Comparison of ENCODE assay signal across 1 cellular context in genomic region chr13:83221256-83221655, GRCh38.
TF ChIP-seq lines count a peak whose summit lies in the region.

No MANE protein-coding gene starts in this region.

TF ChIP-seq in IMR-90, 13 proteins besides CTCF, POLR2A, EP300 and RAD21:
- TF ChIP-seq RFX5 (IDR thresholded peaks at IDR 0.05; ENCODE audit: low read depth, low read length) (no peak), BHLHE40 (IDR thresholded peaks at IDR 0.05; ENCODE audit: low read depth, low read length) (no peak), MXI1 (IDR thresholded peaks at IDR 0.05; ENCODE audit: borderline replicate concordance, low read depth, low read length) (no peak), SMC3 (IDR thresholded peaks at IDR 0.05; ENCODE audit: low read depth, low read length) (no peak), NFE2L2 (IDR thresholded peaks at IDR 0.05; ENCODE audit: low read depth, low read length) (no peak), CEBPB (IDR thresholded peaks at IDR 0.05; ENCODE audit: low read depth, low read length) (no peak), RCOR1 (IDR thresholded peaks at IDR 0.05; ENCODE audit: insufficient replicate concordance, low read length) (no peak), MAZ (IDR thresholded peaks at IDR 0.05; ENCODE audit: borderline replicate concordance, low read depth, low read length) (no peak), MAFK (IDR thresholded peaks at IDR 0.05; ENCODE audit: low read depth, low read length) (no peak), FOS (IDR thresholded peaks at IDR 0.05; ENCODE audit: low read depth, low read length) (no peak), CHD1 (IDR thresholded peaks at IDR 0.05; ENCODE audit: low read depth, low read length) (no peak)
- TF ChIP-seq, protein P1, sequence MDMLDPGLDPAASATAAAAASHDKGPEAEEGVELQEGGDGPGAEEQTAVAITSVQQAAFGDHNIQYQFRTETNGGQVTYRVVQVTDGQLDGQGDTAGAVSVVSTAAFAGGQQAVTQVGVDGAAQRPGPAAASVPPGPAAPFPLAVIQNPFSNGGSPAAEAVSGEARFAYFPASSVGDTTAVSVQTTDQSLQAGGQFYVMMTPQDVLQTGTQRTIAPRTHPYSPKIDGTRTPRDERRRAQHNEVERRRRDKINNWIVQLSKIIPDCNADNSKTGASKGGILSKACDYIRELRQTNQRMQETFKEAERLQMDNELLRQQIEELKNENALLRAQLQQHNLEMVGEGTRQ (IDR thresholded peaks at IDR 0.05; ENCODE audit: low read depth, low read length): no peak
- TF ChIP-seq, protein P2, sequence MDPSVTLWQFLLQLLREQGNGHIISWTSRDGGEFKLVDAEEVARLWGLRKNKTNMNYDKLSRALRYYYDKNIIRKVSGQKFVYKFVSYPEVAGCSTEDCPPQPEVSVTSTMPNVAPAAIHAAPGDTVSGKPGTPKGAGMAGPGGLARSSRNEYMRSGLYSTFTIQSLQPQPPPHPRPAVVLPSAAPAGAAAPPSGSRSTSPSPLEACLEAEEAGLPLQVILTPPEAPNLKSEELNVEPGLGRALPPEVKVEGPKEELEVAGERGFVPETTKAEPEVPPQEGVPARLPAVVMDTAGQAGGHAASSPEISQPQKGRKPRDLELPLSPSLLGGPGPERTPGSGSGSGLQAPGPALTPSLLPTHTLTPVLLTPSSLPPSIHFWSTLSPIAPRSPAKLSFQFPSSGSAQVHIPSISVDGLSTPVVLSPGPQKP (IDR thresholded peaks at IDR 0.05; ENCODE audit: borderline replicate concordance, low read depth, low read length): no peak
